Comparison of ENCODE assay signal across 12 cellular contexts in genomic region chr10:3624367-3624766, GRCh38.
DNase-seq lines count a peak whose midpoint lies in the region; ATAC-seq and TF ChIP-seq lines count a peak whose summit lies in the region.
"Had no signal": no experiment of that assay in that cellular context is flagged by ENCODE, and none has a peak within 500 bp of the region (broad histone marks: within the 10 kb centered on the region; RNA-seq: fewer than 3 reads in every experiment).

No MANE protein-coding gene starts in this region.

- no peak overlapping the region for H3K9ac ChIP-seq in BLaER1

- no peak overlapping the region for H3K4me3 ChIP-seq in BLaER1
- H3K4me3 ChIP-seq in epithelial cell of esophagus (ENCODE audit: low read length) = no peak overlapping the region
- H3K4me3 ChIP-seq: upper lobe of right lung had no signal

- H3K27ac ChIP-seq in BLaER1 = peak overlapping the region; percentile 36; the same call in 1 of the 2 replicates
- H3K27ac ChIP-seq: upper lobe of right lung had no signal

- no peaks in the 10 kb centered on the region for H4K20me1 ChIP-seq in BLaER1

- ATAC-seq in HG03097 (IDR thresholded peaks at IDR 0.05; ENCODE audit: low FRiP score, unreplicated experiment) = no peak

- H3K36me3 ChIP-seq in BLaER1 = no peaks in the 10 kb centered on the region
- H3K36me3 ChIP-seq: upper lobe of right lung had no signal

- H3K4me2 ChIP-seq in BLaER1 = peak overlapping the region; percentile 48

- H3K4me1 ChIP-seq in BLaER1 = peaks cover 44% of the 10 kb centered on the region
- H3K4me1 ChIP-seq: upper lobe of right lung had no signal

- DNase-seq in LHCN-M2 (ENCODE audit: low read depth) (peak; percentile 64), epithelial cell of esophagus (ENCODE audit: low read depth) (peak; percentile 78), occipital lobe (lab: John Stamatoyannopoulos, UW) (peak; percentile 2), NCI-H2081 (lab: John Stamatoyannopoulos, UW) (no peak), HT-29 (ENCODE audit: low spot score) (no peak)
- no peak for DNase-seq in activated CD4-positive, CD25-positive, alpha-beta regulatory T cell (lab: John Stamatoyannopoulos, UW)
- DNase-seq: DMS53, NCI-H510A, nephron progenitor cell, upper lobe of right lung had no signal

- H3K27me3 ChIP-seq in BLaER1 = no peaks in the 10 kb centered on the region
- H3K27me3 ChIP-seq: upper lobe of right lung had no signal

- H3K9me3 ChIP-seq in BLaER1 = peaks cover 37% of the 10 kb centered on the region

- no peak for TF ChIP-seq CTCF in epithelial cell of esophagus (IDR thresholded peaks at IDR 0.05; ENCODE audit: insufficient read depth, low read depth, low read length, missing control alignments)

Comparison
In these comparisons a context has a peak if more than half of its experiments do, and no peak if none do; other contexts are left out.
1. DNase-seq: peak in LHCN-M2 (single experiment), epithelial cell of esophagus (single experiment) and occipital lobe (single experiment); none in activated CD4-positive, CD25-positive, alpha-beta regulatory T cell (0 of 4), NCI-H2081 (0 of 2) and HT-29 (single experiment).